8 cellular contexts compared by ENCODE assay signal in the genomic region with DNA sequence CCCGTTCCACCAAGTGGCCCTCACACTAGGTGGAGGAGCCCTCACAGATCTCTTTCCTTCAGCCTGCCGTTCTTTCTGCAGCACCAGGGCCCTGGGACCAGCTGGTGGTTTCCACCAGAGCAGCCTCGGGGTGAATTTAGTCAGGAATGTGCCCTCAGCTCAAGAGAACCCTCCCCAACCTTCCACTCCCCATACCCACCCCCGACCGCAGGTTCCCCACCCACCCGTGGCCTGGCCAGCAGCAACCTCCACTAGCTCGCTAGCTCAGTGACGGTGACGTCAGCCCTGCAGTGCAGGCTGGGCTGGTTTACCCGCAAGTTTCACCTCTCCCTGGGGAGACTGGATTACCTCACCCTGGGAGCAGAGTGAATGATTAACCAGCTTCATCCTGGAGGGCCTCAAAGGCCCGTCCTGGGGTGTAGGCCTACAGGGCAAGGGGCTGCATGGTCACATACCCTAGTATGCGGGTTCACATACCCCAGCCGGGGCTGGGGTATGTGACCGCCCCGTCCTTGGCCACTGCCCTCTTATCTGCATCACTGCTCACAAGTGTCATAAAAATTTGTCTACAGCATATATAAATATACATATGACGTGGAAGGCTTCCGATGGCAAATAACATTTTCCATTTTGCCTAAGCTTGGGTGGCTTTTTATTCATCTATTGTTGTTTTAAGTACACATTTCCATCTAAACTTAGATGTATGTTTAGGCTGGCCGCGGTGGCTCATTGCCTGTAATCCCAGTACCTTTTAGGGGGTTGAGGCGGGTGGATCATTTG. TPM values are rescaled to one million over a fixed set of nuclear protein-coding genes. Genes with fewer than 3 reads are reported as not detected.
DNase-seq lines count a peak whose midpoint lies in the region; ATAC-seq and TF ChIP-seq lines count a peak whose summit lies in the region.

No MANE protein-coding gene starts in this region.

- peak overlapping the region in 3 of 4 donors; percentile 78 to 97 (median 78) for H3K27ac ChIP-seq in Peyer's patch

- TF ChIP-seq CTCF in Peyer's patch (IDR thresholded peaks at IDR 0.05) (no peak), fibroblast of the aortic adventitia (IDR thresholded peaks at IDR 0.05; ENCODE audit: insufficient read depth, low read length) (no peak)

- no peaks in the 10 kb centered on the region for H3K36me3 ChIP-seq in Peyer's patch

- no peaks in the 10 kb centered on the region for H3K27me3 ChIP-seq in Peyer's patch

- no peaks in the 10 kb centered on the region for H3K9me3 ChIP-seq in Peyer's patch

- TF ChIP-seq POLR2A in Peyer's patch (IDR thresholded peaks at IDR 0.05): peak in 1 of 2 donors; percentile 31

- H3K4me3 ChIP-seq in Peyer's patch: peak overlapping the region in 2 of 4 donors; percentile 3 to 18
- no peak overlapping the region for H3K4me3 ChIP-seq in fibroblast of the aortic adventitia (ENCODE audit: low read depth, low read length)

- ATAC-seq in GM18870 (IDR thresholded peaks at IDR 0.05; ENCODE audit: unreplicated experiment) (no peak), HG02852 (IDR thresholded peaks at IDR 0.05; ENCODE audit: unreplicated experiment) (no peak)

- DNase-seq in AG08395 (ENCODE audit: low spot score) (peak; percentile 92), GOT3 (lab: John Stamatoyannopoulos, UW) (peak; percentile 77), Peyer's patch (peak in 2 of 3 donors; percentile 92 to 93), fibroblast of the aortic adventitia (ENCODE audit: low read depth) (peak; percentile 99), retina (peak; percentile 22), GM19238 (ENCODE audit: insufficient read length, low spot score) (no peak)

- peaks cover 0 to 13% (median 9%) of the 10 kb centered on the region in 4 donors for H3K4me1 ChIP-seq in Peyer's patch

RNA-seq across cellular contexts. Expression of a gene that starts 24.5 kb away (rescaled TPM):
- total RNA-seq in Peyer's patch (100 to 1,000 TPM; 497 to 741 (median 654) TPM), fibroblast of the aortic adventitia (ENCODE audit: low replicate concordance) (0.09 TPM in 1 of 2 replicates, not detected in the other)

RNA-seq across cellular contexts. Expression of a gene that starts 52.4 kb away (rescaled TPM):
- 100 to 1,000 TPM; 165 to 257 (median 204) TPM for total RNA-seq in Peyer's patch
- 49.3 and 189 TPM in 2 replicates for total RNA-seq in fibroblast of the aortic adventitia (ENCODE audit: low replicate concordance)

Comparison
In these comparisons a context has a peak if more than half of its experiments do, and no peak if none do; other contexts are left out.
1. RNA of a gene that starts 24.5 kb away (total RNA-seq): 497 to 741 TPM in Peyer's patch; 0.09 TPM in fibroblast of the aortic adventitia; every median in the first group is over 100 times any median in the second.